ENCODE assay signal across 21 cellular contexts in the genomic region with DNA sequence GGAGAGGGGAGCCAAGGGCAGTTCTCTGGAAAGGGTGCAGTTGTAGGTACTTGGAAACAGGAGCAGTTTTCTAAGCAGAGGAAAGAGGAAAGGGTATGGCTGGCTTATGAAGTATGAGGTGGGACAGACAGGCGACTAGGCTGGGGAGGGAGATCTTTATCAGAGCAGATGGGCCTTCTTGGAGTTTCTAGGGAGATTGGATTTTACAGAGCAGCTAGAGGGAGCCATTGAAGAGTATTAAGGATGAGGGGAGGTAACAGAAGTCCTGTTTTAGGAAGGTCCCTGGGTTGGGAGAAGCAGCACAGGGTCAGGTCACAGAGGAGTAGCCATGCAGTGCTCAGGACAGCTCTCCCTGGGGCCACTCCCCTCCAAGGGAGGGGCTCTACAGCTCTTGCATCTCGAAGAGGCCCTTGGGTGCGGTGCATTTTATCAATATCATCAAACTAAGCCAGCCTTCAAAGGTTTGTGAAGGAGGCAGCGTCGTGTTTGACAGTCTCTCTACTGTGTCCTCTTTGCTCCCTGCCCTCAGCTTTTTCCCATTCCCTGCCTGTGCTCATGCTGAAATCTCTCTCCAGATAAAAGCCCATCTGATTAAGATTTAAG.
A peak's percentile ranks its signal among the peaks of the same experiment; 100 is the strongest.
DNase-seq lines count a peak whose midpoint lies in the region; ATAC-seq, FAIRE-seq and TF ChIP-seq lines count a peak whose summit lies in the region.
"Had no signal": no experiment of that assay in that cellular context is flagged by ENCODE, and none has a peak within 500 bp of the region (broad histone marks: within the 10 kb centered on the region; RNA-seq: fewer than 3 reads in every experiment).

No MANE protein-coding gene starts in this region.

- H3K27ac ChIP-seq in left ventricle myocardium inferior (replicated peaks) (peak overlapping the region; percentile 36), right atrium auricular region (no peak overlapping the region), K562 (ENCODE audit: extremely low read depth, low read depth, low read length) (no peak overlapping the region), small intestine (ENCODE audit: low read depth in 1 of 2, low read length in 1 of 2) (no peak overlapping the region), adrenal gland (peak overlapping the region in 1 of 5 donors; percentile 26)
- H3K27ac ChIP-seq: brain microvascular endothelial cell had no signal

- no peak overlapping the region for H3K4me2 ChIP-seq in K562 (ENCODE audit: insufficient read depth, low read length)

- POLR2A ChIA-PET in K562 (lab: Yijun Ruan, JAX), result interaction anchor here (0.7 kb wide), 1 partner anchor 18 kb away, joined by 3 read pairs; no protein-coding TSS in a partner anchor

- no peak overlapping the region for H3K9ac ChIP-seq in K562 (ENCODE audit: insufficient read depth in 1 of 2, low read depth in 2 of 2, low read length in 2 of 2)

- ATAC-seq in K562 (peak; percentile 76), HG03159 (IDR thresholded peaks at IDR 0.05; ENCODE audit: unreplicated experiment) (no peak)
- ATAC-seq: activated naive CD4-positive, alpha-beta T cell treated with anti-CD3 and anti-CD28 coated beads, Interleukin-2, amount 50 U/mL, for 72 hours; esophagus mucosa had no signal

- TF ChIP-seq CTCF in left ventricle myocardium inferior (IDR thresholded peaks at IDR 0.05; ENCODE audit: borderline replicate concordance), result peak; percentile 14
- no peak for TF ChIP-seq CTCF in right atrium auricular region (IDR thresholded peaks at IDR 0.05)
- 0 out of 6 replicates have a peak, but pooled peaks of 1 of the 3 experiments have one; percentile 8 for TF ChIP-seq CTCF in K562 (IDR thresholded peaks at IDR 0.05 in 2 of 3, conservative IDR thresholded peaks at IDR 0.05 in 1 of 3; ENCODE audit: insufficient read depth in 2 of 3, low read depth in 1 of 3, low read length in 3 of 3)
- TF ChIP-seq CTCF in nephron (IDR thresholded peaks at IDR 0.05; ENCODE audit: unreplicated experiment in 3 of 3), result no peak
- no peak for TF ChIP-seq CTCF in adrenal gland (IDR thresholded peaks at IDR 0.05)

- intact Hi-C loops in left ventricle myocardium inferior (cut with micrococcal nuclease) (no loop called here), K562 (cut with micrococcal nuclease) (no loop called here), adrenal gland (cut with DNase I) (no loop called here)

- H3K36me3 Mint-ChIP-seq in nephron (ENCODE audit: low read depth), result peaks cover 4% of the 10 kb centered on the region
- H3K36me3 Mint-ChIP-seq: activated naive CD4-positive, alpha-beta T cell treated with anti-CD3 and anti-CD28 coated beads, Interleukin-2, amount 50 U/mL, for 72 hours; CD4-positive, alpha-beta memory T cell had no signal

- H3K27me3 Mint-ChIP-seq in nephron (ENCODE audit: low read depth), result no peaks in the 10 kb centered on the region
- H3K27me3 Mint-ChIP-seq: CD4-positive, alpha-beta memory T cell had no signal

- no peaks in the 10 kb centered on the region for H3K9me1 ChIP-seq in K562 (ENCODE audit: control insufficient read depth, insufficient read depth, low read length)

- H3K4me3 Mint-ChIP-seq in nephron, result no peak overlapping the region
- H3K4me3 Mint-ChIP-seq: CD4-positive, alpha-beta memory T cell had no signal

- DNase-seq in left ventricle myocardium inferior (no peak), right atrium auricular region (ENCODE audit: low spot score) (no peak), K562 (ENCODE audit: extremely low read depth in 1 of 4, low spot score in 3 of 4) (peak; percentile 6 to 13 (median 9)), small intestine (no peak), adrenal gland (no peak), GM19240 (ENCODE audit: insufficient read length, low spot score) (no peak)
- DNase-seq: activated CD4-positive, alpha-beta T cell treated with anti-CD3 and anti-CD28 coated beads, Interleukin-2, amount 50 U/mL, for 1 hour; activated T-cell treated with anti-CD3 and anti-CD28 coated beads, Interleukin-2, amount 50 U/mL, for 1 hour; brain microvascular endothelial cell; CD4-positive, alpha-beta memory T cell; KBM-7; NCI-H1092; SIG-M5; stimulated activated naive CD4-positive, alpha-beta T cell; T1000 had no signal

- H3K4me1 Mint-ChIP-seq in nephron, result peaks cover 90% of the 10 kb centered on the region

- no peak for TF ChIP-seq POLR2A in K562 (conservative IDR thresholded peaks at IDR 0.05)
- no peak for TF ChIP-seq POLR2A in adrenal gland (IDR thresholded peaks at IDR 0.05)

- H3K4me1 ChIP-seq in left ventricle myocardium inferior (peaks cover 44% of the 10 kb centered on the region), right atrium auricular region (peaks cover 0 to 29% of the 10 kb centered on the region in 2 donors), K562 (replicated peaks in 1 of 2; ENCODE audit: control insufficient read depth in 2 of 2, insufficient read depth in 2 of 2, low read length in 2 of 2) (peaks cover 0 to 6% of the 10 kb centered on the region in 2 experiments; a peak in 2 of 5 replicates), small intestine (ENCODE audit: control insufficient read depth in 2 of 2, insufficient read depth in 1 of 2, low read depth in 1 of 2, low read length in 1 of 2) (no peaks in the 10 kb centered on the region), adrenal gland (replicated peaks in 1 of 2) (peaks cover 0 to 17% of the 10 kb centered on the region in 2 donors)

- H3K4me3 ChIP-seq in left ventricle myocardium inferior, result no peak overlapping the region
- no peak overlapping the region for H3K4me3 ChIP-seq in right atrium auricular region
- no peak overlapping the region for H3K4me3 ChIP-seq in K562
- H3K4me3 ChIP-seq in small intestine (ENCODE audit: low read depth in 1 of 2, low read length in 2 of 2), result no peak overlapping the region
- no peak overlapping the region for H3K4me3 ChIP-seq in adrenal gland
- H3K4me3 ChIP-seq: skin epidermis had no signal

- BruUV-seq in K562 (replicated peaks; lab: Mats Ljungman, UMichigan), result no TSS peak

- TF ChIP-seq RAD21 in K562 (CRISPR knock-in tag; conservative IDR thresholded peaks at IDR 0.05 in 1 of 2, IDR thresholded peaks at IDR 0.05 in 1 of 2), result no peak

- H2AFZ ChIP-seq in K562 (ENCODE audit: low read depth, low read length), result no peak overlapping the region

- H3K9me3 ChIP-seq in left ventricle myocardium inferior (replicated peaks) (no peaks in the 10 kb centered on the region), right atrium auricular region (no peaks in the 10 kb centered on the region), K562 (replicated peaks; ENCODE audit: control insufficient read depth, insufficient read depth, low read depth, low read length) (no peaks in the 10 kb centered on the region), small intestine (ENCODE audit: control insufficient read depth, low read depth) (no peaks in the 10 kb centered on the region), adrenal gland (replicated peaks in 1 of 3) (no peaks in the 10 kb centered on the region)

- H3K27ac Mint-ChIP-seq in nephron, result peak overlapping the region; percentile 83 to 89 (median 89)
- H3K27ac Mint-ChIP-seq: activated naive CD4-positive, alpha-beta T cell treated with anti-CD3 and anti-CD28 coated beads, Interleukin-2, amount 50 U/mL, for 72 hours; CD4-positive, alpha-beta memory T cell had no signal

- in situ Hi-C loops in K562 (cut with MboI), result no loop called here

- H3K36me3 ChIP-seq in left ventricle myocardium inferior, result no peaks in the 10 kb centered on the region
- H3K36me3 ChIP-seq in right atrium auricular region, result no peaks in the 10 kb centered on the region
- H3K36me3 ChIP-seq in K562 (ENCODE audit: control insufficient read depth, insufficient read depth, low read length), result no peaks in the 10 kb centered on the region
- no peaks in the 10 kb centered on the region for H3K36me3 ChIP-seq in small intestine (ENCODE audit: control insufficient read depth in 2 of 2, insufficient read depth in 2 of 2, low read length in 2 of 2)
- no peaks in the 10 kb centered on the region for H3K36me3 ChIP-seq in adrenal gland (replicated peaks in 1 of 2)
- H3K36me3 ChIP-seq: brain microvascular endothelial cell had no signal

- H3K79me2 ChIP-seq in K562 (ENCODE audit: control insufficient read depth, insufficient read depth, low read length), result no peaks in the 10 kb centered on the region

- no peaks in the 10 kb centered on the region for H4K20me1 ChIP-seq in K562 (replicated peaks; ENCODE audit: control insufficient read depth, insufficient read depth, low read length)

- no peaks in the 10 kb centered on the region for H3K9me3 Mint-ChIP-seq in nephron
- H3K9me3 Mint-ChIP-seq: activated naive CD4-positive, alpha-beta T cell treated with anti-CD3 and anti-CD28 coated beads, Interleukin-2, amount 50 U/mL, for 72 hours; CD4-positive, alpha-beta memory T cell had no signal

- FAIRE-seq in K562 (lab: Jason Lieb, UNC), result no peak
- FAIRE-seq in small intestine (lab: Jason Lieb, UNC), result no peak
- FAIRE-seq: urothelium cell line had no signal

- H3K27me3 ChIP-seq in left ventricle myocardium inferior (ENCODE audit: low read depth), result no peaks in the 10 kb centered on the region
- H3K27me3 ChIP-seq in right atrium auricular region, result no peaks in the 10 kb centered on the region
- no peaks in the 10 kb centered on the region for H3K27me3 ChIP-seq in K562 (ENCODE audit: control insufficient read depth in 2 of 2, insufficient read depth in 2 of 2, low read length in 2 of 2)
- H3K27me3 ChIP-seq in small intestine (ENCODE audit: control insufficient read depth in 2 of 2, insufficient read depth in 2 of 2, low read length in 2 of 2), result no peaks in the 10 kb centered on the region
- no peaks in the 10 kb centered on the region for H3K27me3 ChIP-seq in adrenal gland
- H3K27me3 ChIP-seq: brain microvascular endothelial cell had no signal

- WGBS in K562 (ENCODE audit: insufficient coverage, low coverage, missing lambda C conversion rate), result 3% methylated on average over 5 of the region's 5 CpGs
- 54 to 68% (median 57%) methylated on average over 5 of the region's 5 CpGs for WGBS in small intestine, 3 donors
- WGBS in adrenal gland, 4 donors, result 78 to 87% (median 84%) methylated on average over 5 of the region's 5 CpGs

- CTCF ChIA-PET in K562 (lab: Yijun Ruan, JAX; ENCODE audit: low intra/inter-chr PET ratio), result no interaction called here

- TF ChIP-seq EP300 in K562 (IDR thresholded peaks at IDR 0.05; ENCODE audit: low read length), result no peak

TF ChIP-seq in K562, 482 proteins besides CTCF, POLR2A, EP300 and RAD21 (continues in another document):
- TF ChIP-seq ZNF239 (CRISPR knock-in tag; IDR thresholded peaks at IDR 0.05), result no peak
- TF ChIP-seq, protein P1, sequence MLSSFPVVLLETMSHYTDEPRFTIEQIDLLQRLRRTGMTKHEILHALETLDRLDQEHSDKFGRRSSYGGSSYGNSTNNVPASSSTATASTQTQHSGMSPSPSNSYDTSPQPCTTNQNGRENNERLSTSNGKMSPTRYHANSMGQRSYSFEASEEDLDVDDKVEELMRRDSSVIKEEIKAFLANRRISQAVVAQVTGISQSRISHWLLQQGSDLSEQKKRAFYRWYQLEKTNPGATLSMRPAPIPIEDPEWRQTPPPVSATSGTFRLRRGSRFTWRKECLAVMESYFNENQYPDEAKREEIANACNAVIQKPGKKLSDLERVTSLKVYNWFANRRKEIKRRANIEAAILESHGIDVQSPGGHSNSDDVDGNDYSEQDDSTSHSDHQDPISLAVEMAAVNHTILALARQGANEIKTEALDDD (IDR thresholded peaks at IDR 0.05), result no peak

Comparison
In these comparisons a context has a peak if more than half of its experiments do, and no peak if none do; other contexts are left out.
1. DNase-seq: peak in K562 (4 of 4); none in left ventricle myocardium inferior (single experiment), right atrium auricular region (single experiment), small intestine (single experiment), adrenal gland (0 of 7) and GM19240 (single experiment).